In the genomic region with DNA sequence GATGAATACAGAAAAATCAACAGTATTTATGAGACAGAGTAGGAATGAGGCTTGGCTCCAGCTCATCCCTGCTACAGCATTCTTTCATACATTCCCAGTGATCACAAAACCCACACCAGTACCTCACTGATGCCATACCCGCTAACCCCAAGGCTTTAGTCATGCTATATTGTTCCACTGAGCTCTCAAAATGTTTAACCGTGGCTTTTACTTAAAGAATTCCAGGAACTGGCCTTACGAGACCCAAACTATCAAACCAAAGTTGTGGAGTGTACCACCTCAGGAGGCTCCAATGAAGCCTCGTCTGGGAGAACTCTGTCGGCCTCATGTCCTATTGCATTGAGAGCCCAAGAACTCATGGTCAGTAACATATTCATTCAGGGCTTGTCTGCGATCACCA, we compare ENCODE assay signal across 16 cellular contexts.
DNase-seq lines count a peak whose midpoint lies in the region; ATAC-seq and TF ChIP-seq lines count a peak whose summit lies in the region.
"Had no signal": no experiment of that assay in that cellular context is flagged by ENCODE, and none has a peak within 500 bp of the region (broad histone marks: within the 10 kb centered on the region; RNA-seq: fewer than 3 reads in every experiment).

No MANE protein-coding gene starts in this region.

- intact Hi-C loops in mammary epithelial cell (cut with micrococcal nuclease), result no loop called here

- H3K27ac ChIP-seq in mammary epithelial cell (ENCODE audit: insufficient read depth, low read depth, low read length) (peak overlapping the region; percentile 71), mesenchymal stem cell (ENCODE audit: low read length, poor library complexity, severe bottlenecking) (peak overlapping the region; percentile 100)
- H3K27ac ChIP-seq: BLaER1, neutrophil had no signal

- no peak for TF ChIP-seq CTCF in mammary epithelial cell (conservative IDR thresholded peaks at IDR 0.05 in 1 of 2, IDR thresholded peaks at IDR 0.05 in 1 of 2; ENCODE audit: extremely low read depth in 1 of 2, insufficient read depth in 1 of 2, low read depth in 1 of 2, low read length in 2 of 2)

- no peak for ATAC-seq in GM21515 (IDR thresholded peaks at IDR 0.05; ENCODE audit: unreplicated experiment)

- H3K4me1 Mint-ChIP-seq in activated CD4-positive, alpha-beta memory T cell treated with anti-CD3 and anti-CD28 coated beads, Interleukin-2, amount 10 ng/mL, durations not matched to agents 7 days and 5 days, result no peaks in the 10 kb centered on the region

- H4K8ac ChIP-seq in mesenchymal stem cell (ENCODE audit: low read length), result no peak overlapping the region

- H3K79me2 ChIP-seq in mammary epithelial cell (ENCODE audit: insufficient read depth, low read length), result no peaks in the 10 kb centered on the region

- H3K9ac ChIP-seq in mammary epithelial cell (ENCODE audit: insufficient read depth, low read length) (no peak overlapping the region), mesenchymal stem cell (ENCODE audit: low read length) (no peak overlapping the region)
- H3K9ac ChIP-seq: BLaER1 had no signal

- H2AFZ ChIP-seq in mammary epithelial cell (ENCODE audit: low read depth, low read length) (no peak overlapping the region), mesenchymal stem cell (ENCODE audit: low read depth, low read length) (no peak overlapping the region)

- H3K4ac ChIP-seq in mesenchymal stem cell (ENCODE audit: low read depth in 1 of 2, low read length in 2 of 2), result no peak overlapping the region

- no peak overlapping the region for H2BK120ac ChIP-seq in mesenchymal stem cell (ENCODE audit: low read depth, low read length)

- no peaks in the 10 kb centered on the region for H3K27me3 Mint-ChIP-seq in activated CD4-positive, alpha-beta memory T cell treated with anti-CD3 and anti-CD28 coated beads, Interleukin-2, amount 10 ng/mL, durations not matched to agents 7 days and 5 days

- H3K4me3 Mint-ChIP-seq in activated CD4-positive, alpha-beta memory T cell treated with anti-CD3 and anti-CD28 coated beads, Interleukin-2, amount 10 ng/mL, durations not matched to agents 7 days and 5 days, result no peak overlapping the region

- WGBS in mammary epithelial cell (ENCODE audit: low coverage, missing lambda C conversion rate), result 57% methylated on average over 4 of the region's 6 CpGs
- 82% methylated on average over 6 of the region's 6 CpGs for WGBS in mesenchymal stem cell

- H2BK5ac ChIP-seq in mesenchymal stem cell (ENCODE audit: low read depth, low read length, poor library complexity, severe bottlenecking), result peak overlapping the region; percentile 98

- H3K36me3 ChIP-seq in mammary epithelial cell (ENCODE audit: insufficient read depth, low read length) (no peaks in the 10 kb centered on the region), mesenchymal stem cell (ENCODE audit: control insufficient read depth in 1 of 2, insufficient read depth in 2 of 2, low read depth in 1 of 2, low read length in 2 of 2) (no peaks in the 10 kb centered on the region)
- H3K36me3 ChIP-seq: BLaER1, neutrophil had no signal

- in situ Hi-C loops in mammary epithelial cell (cut with MboI; ENCODE audit: low sequenced_read_pairs in 2 of 2), result no loop called here

- H3K27me3 ChIP-seq in mammary epithelial cell (ENCODE audit: insufficient read depth, low read length) (no peaks in the 10 kb centered on the region), mesenchymal stem cell (ENCODE audit: control insufficient read depth in 1 of 2, insufficient read depth in 1 of 2, low read length in 2 of 2) (no peaks in the 10 kb centered on the region)
- H3K27me3 ChIP-seq: BLaER1, neutrophil had no signal

- no peaks in the 10 kb centered on the region for H3K36me3 Mint-ChIP-seq in activated CD4-positive, alpha-beta memory T cell treated with anti-CD3 and anti-CD28 coated beads, Interleukin-2, amount 10 ng/mL, durations not matched to agents 7 days and 5 days (ENCODE audit: low read depth)

- no TSS peak for BruUV-seq in mammary epithelial cell (replicated peaks; lab: Mats Ljungman, UMichigan)

- H3K4me3 ChIP-seq in mammary epithelial cell (replicated peaks in 1 of 3; ENCODE audit: insufficient read depth in 1 of 3, low read depth in 2 of 3, low read length in 3 of 3) (no peak overlapping the region), mesenchymal stem cell (ENCODE audit: insufficient read depth in 1 of 2, low read depth in 1 of 2, low read length in 2 of 2) (no peak overlapping the region)
- H3K4me3 ChIP-seq: BLaER1, lung had no signal

- no peak overlapping the region for H3K14ac ChIP-seq in mesenchymal stem cell (ENCODE audit: low read length in 2 of 2)

- peak overlapping the region; percentile 49 for H3K4me2 ChIP-seq in mammary epithelial cell (ENCODE audit: insufficient read depth, low read depth, low read length)
- H3K4me2 ChIP-seq in mesenchymal stem cell (ENCODE audit: low read length, poor library complexity, severe bottlenecking), result peak overlapping the region; percentile 41

- no peak overlapping the region for H2BK15ac ChIP-seq in mesenchymal stem cell (ENCODE audit: low read depth, poor library complexity, severe bottlenecking)

- peaks cover 4% of the 10 kb centered on the region for H3K9me3 Mint-ChIP-seq in activated CD4-positive, alpha-beta memory T cell treated with anti-CD3 and anti-CD28 coated beads, Interleukin-2, amount 10 ng/mL, durations not matched to agents 7 days and 5 days

- H3K4me1 ChIP-seq in mammary epithelial cell (ENCODE audit: insufficient read depth, low read length), result peaks cover 33% of the 10 kb centered on the region
- peaks cover 14% of the 10 kb centered on the region for H3K4me1 ChIP-seq in mesenchymal stem cell (ENCODE audit: control insufficient read depth, insufficient read depth, low read depth, low read length)

- peak overlapping the region; percentile 100 for H2AK5ac ChIP-seq in mesenchymal stem cell (ENCODE audit: low read length, severe bottlenecking)

- H4K91ac ChIP-seq in mesenchymal stem cell (ENCODE audit: low read length), result peak overlapping the region; percentile 29

- H2BK12ac ChIP-seq in mesenchymal stem cell (ENCODE audit: low read length in 2 of 2), result no peak overlapping the region

- peaks cover 3% of the 10 kb centered on the region for H3K79me1 ChIP-seq in mesenchymal stem cell (replicated peaks; ENCODE audit: low read length, poor library complexity, severe bottlenecking)

- DNase-seq in AG08395 (ENCODE audit: low spot score), result peak; percentile 69
- DNase-seq in HS-5 (ENCODE audit: low read depth), result peak; percentile 54
- DNase-seq in mammary epithelial cell, result peak; percentile 72
- peak; percentile 47 for DNase-seq in mesenchymal stem cell
- no peak for DNase-seq in hypothalamus (lab: John Stamatoyannopoulos, UW)
- no peak for DNase-seq in midbrain (lab: John Stamatoyannopoulos, UW)
- no peak for DNase-seq in activated CD4-positive, alpha-beta memory T cell treated with anti-CD3 and anti-CD28 coated beads, Interleukin-2, amount 10 ng/mL, durations not matched to agents 7 days and 5 days
- DNase-seq: activated CD4-positive, alpha-beta T cell treated with anti-CD3 and anti-CD28 coated beads for 1 hour; activated T-cell treated with anti-CD3 and anti-CD28 coated beads, Interleukin-2, amount 50 U/mL, for 48 hours; effector memory CD4-positive, alpha-beta T cell; NCI-H2227 treated with DMSO at 0.1 percent for 48 hours; stimulated activated CD4-positive, alpha-beta T cell treated with anti-CD3 and anti-CD28 coated beads, Interleukin-15, amount 100 ng/mL, for 24 hours had no signal

- POLR2A ChIA-PET in activated CD4-positive, alpha-beta memory T cell treated with anti-CD3 and anti-CD28 coated beads, Interleukin-2, amount 10 ng/mL, durations not matched to agents 7 days and 5 days (lab: Charles Lee), result no interaction called here

- H3K27ac Mint-ChIP-seq in activated CD4-positive, alpha-beta memory T cell treated with anti-CD3 and anti-CD28 coated beads, Interleukin-2, amount 10 ng/mL, durations not matched to agents 7 days and 5 days, result no peak overlapping the region

- H3K18ac ChIP-seq in mesenchymal stem cell (ENCODE audit: low read depth in 1 of 2, low read length in 2 of 2), result peak overlapping the region in 1 of 2 experiments; percentile 7

- CTCF ChIA-PET in mammary epithelial cell (lab: Charles Lee; ENCODE audit: low non-redundant PET), result no interaction called here
- CTCF ChIA-PET in activated CD4-positive, alpha-beta memory T cell treated with anti-CD3 and anti-CD28 coated beads, Interleukin-2, amount 10 ng/mL, durations not matched to agents 7 days and 5 days (lab: Charles Lee), result no interaction called here

- H3K23ac ChIP-seq in mesenchymal stem cell (ENCODE audit: low read length in 2 of 2), result no peak overlapping the region

- no peaks in the 10 kb centered on the region for H4K20me1 ChIP-seq in mammary epithelial cell (ENCODE audit: insufficient read depth, low read length)
- H4K20me1 ChIP-seq: BLaER1 had no signal

- no peaks in the 10 kb centered on the region for H3K9me3 ChIP-seq in mammary epithelial cell (replicated peaks; ENCODE audit: insufficient read depth, low read length)
- H3K9me3 ChIP-seq in mesenchymal stem cell (ENCODE audit: control insufficient read depth, low read length), result no peaks in the 10 kb centered on the region
- H3K9me3 ChIP-seq: BLaER1, neutrophil had no signal

- dilution Hi-C loops in mammary epithelial cell (cut with HindIII; ENCODE audit: low sequenced_read_pairs), result no loop called here

Comparison
In these comparisons a context has a peak if more than half of its experiments do, and no peak if none do; other contexts are left out.
1. DNase-seq: peak in AG08395 (single experiment), HS-5 (single experiment), mammary epithelial cell (single experiment) and mesenchymal stem cell (single experiment); none in hypothalamus (0 of 51), midbrain (single experiment) and activated CD4-positive, alpha-beta memory T cell treated with anti-CD3 and anti-CD28 coated beads, Interleukin-2, amount 10 ng/mL, durations not matched to agents 7 days and 5 days (single experiment).